ENCODE assay signal across 1 cellular context in genomic region chr17:36508439-36508838, GRCh38.
TF ChIP-seq lines count a peak whose summit lies in the region.

No MANE protein-coding gene starts in this region.

TF ChIP-seq in K562, 482 proteins besides CTCF, POLR2A, EP300 and RAD21:
- TF ChIP-seq ZNF121 (CRISPR knock-in tag; conservative IDR thresholded peaks at IDR 0.05): peak; percentile 86
- peak; percentile 34 for TF ChIP-seq RBM25 (IDR thresholded peaks at IDR 0.05; ENCODE audit: low read depth, low read length, severe bottlenecking)
